In the genomic region with DNA sequence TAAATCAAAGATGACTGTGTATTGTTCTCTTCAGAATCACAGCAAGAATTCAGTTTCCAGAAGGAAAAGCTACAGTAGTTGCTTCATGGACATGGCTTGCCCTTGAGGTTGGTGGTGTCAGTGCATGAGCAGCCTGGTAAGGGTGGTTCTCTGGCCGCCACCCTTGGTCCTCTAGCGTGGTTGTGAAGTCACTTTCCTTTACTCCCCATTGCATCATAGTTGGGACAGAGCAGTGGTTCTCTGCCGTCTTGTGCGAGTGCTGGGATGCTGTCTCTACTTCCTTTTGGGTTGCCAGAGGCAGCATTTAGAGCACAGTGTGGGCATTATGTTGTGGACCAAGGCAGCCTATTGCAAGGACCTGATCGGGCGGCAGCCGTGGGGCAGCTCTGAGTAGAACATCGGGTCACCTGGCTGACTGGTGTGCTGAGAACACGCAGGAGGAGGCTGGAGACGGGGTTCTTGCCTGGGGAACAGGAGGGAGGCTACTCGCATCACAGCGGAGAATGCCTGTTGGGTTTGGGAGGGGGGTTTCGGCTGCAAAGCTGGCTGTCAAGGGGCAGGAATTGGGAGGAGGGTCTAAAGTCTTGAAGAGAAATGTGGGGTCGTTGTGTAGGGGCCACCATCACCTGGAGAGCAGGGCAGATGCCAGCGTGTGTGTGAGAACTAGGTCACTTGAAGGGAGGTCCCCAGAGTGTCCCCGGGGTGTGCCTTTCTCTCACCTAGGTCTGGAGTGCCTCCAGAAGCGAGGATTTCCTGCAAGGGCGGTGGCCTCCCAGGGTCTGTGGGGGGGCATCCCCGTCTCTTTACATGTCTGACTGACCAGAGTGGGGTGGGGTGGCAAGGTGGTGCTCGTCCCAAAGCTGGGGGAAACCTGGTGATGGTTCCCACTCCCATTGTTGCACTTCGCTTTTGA, we compare ENCODE assay signal across 9 cellular contexts. TPM values are rescaled to one million over a fixed set of nuclear protein-coding genes. Genes with fewer than 3 reads are reported as not detected.
DNase-seq lines count a peak whose midpoint lies in the region; ATAC-seq and TF ChIP-seq lines count a peak whose summit lies in the region.
"Had no signal": no experiment of that assay in that cellular context is flagged by ENCODE, and none has a peak within 500 bp of the region (broad histone marks: within the 10 kb centered on the region; RNA-seq: fewer than 3 reads in every experiment).

No MANE protein-coding gene starts in this region.

- POLR2A ChIA-PET in activated naive CD8-positive, alpha-beta T cell treated with anti-CD3 and anti-CD28 coated beads, Interleukin-2, amount 10 ng/mL, durations not matched to agents 7 days and 5 days (lab: Charles Lee) = interaction anchor here (0.6 kb wide), 1 partner anchor 318 kb away, joined by 7 read pairs; a partner anchor contains a TSS

- peak overlapping the region; percentile 74 for H3K27ac Mint-ChIP-seq in activated naive CD8-positive, alpha-beta T cell treated with anti-CD3 and anti-CD28 coated beads, Interleukin-2, amount 10 ng/mL, durations not matched to agents 7 days and 5 days

- H3K27ac ChIP-seq in upper lobe of left lung = peak overlapping the region; percentile 73 to 100 (median 88)

- peaks cover 0 to 12% (median 7%) of the 10 kb centered on the region in 4 donors for H3K36me3 ChIP-seq in upper lobe of left lung

- intact Hi-C loops in Right ventricle myocardium superior (cut with DNase I) = no loop called here
- intact Hi-C loops in Right ventricle myocardium inferior (cut with DNase I) = loop anchor here (10.0 kb wide), 1 partner anchor 324 kb away; no protein-coding TSS in a partner anchor

- H3K4me1 ChIP-seq in upper lobe of left lung = peaks cover 91 to 100% (median 94%) of the 10 kb centered on the region in 4 donors

- no peak for TF ChIP-seq CTCF in upper lobe of left lung (IDR thresholded peaks at IDR 0.05)

- no peak for TF ChIP-seq POLR2A in upper lobe of left lung (IDR thresholded peaks at IDR 0.05)

- peaks cover 6% of the 10 kb centered on the region for H3K9me3 Mint-ChIP-seq in activated naive CD8-positive, alpha-beta T cell treated with anti-CD3 and anti-CD28 coated beads, Interleukin-2, amount 10 ng/mL, durations not matched to agents 7 days and 5 days

- H3K27me3 Mint-ChIP-seq in activated naive CD8-positive, alpha-beta T cell treated with anti-CD3 and anti-CD28 coated beads, Interleukin-2, amount 10 ng/mL, durations not matched to agents 7 days and 5 days = no peaks in the 10 kb centered on the region

- no peaks in the 10 kb centered on the region for H3K9me3 ChIP-seq in upper lobe of left lung

- peak overlapping the region; percentile 42 for H3K4me3 Mint-ChIP-seq in activated naive CD8-positive, alpha-beta T cell treated with anti-CD3 and anti-CD28 coated beads, Interleukin-2, amount 10 ng/mL, durations not matched to agents 7 days and 5 days

- ATAC-seq in Right ventricle myocardium superior (ENCODE audit: poor library complexity) (no peak), Right ventricle myocardium inferior (no peak), upper lobe of left lung (ENCODE audit: low FRiP score in 2 of 2) (peak; percentile 6 to 49), GM19351 (IDR thresholded peaks at IDR 0.05; ENCODE audit: unreplicated experiment) (no peak), HG02798 (IDR thresholded peaks at IDR 0.05; ENCODE audit: poor library complexity, unreplicated experiment) (no peak)
- no peak for ATAC-seq in activated naive CD8-positive, alpha-beta T cell treated with anti-CD3 and anti-CD28 coated beads, Interleukin-2, amount 10 ng/mL, durations not matched to agents 7 days and 5 days (ENCODE audit: low read depth)

- peaks cover 57% of the 10 kb centered on the region for H3K4me1 Mint-ChIP-seq in activated naive CD8-positive, alpha-beta T cell treated with anti-CD3 and anti-CD28 coated beads, Interleukin-2, amount 10 ng/mL, durations not matched to agents 7 days and 5 days

- TF ChIP-seq EP300 in upper lobe of left lung (IDR thresholded peaks at IDR 0.05) = peak in 1 of 4 donors; percentile 4

- peak overlapping the region in 1 of 4 donors; percentile 23 for H3K4me3 ChIP-seq in upper lobe of left lung

- DNase-seq in Right ventricle myocardium superior (peak; percentile 41), Right ventricle myocardium inferior (ENCODE audit: missing footprints) (no peak), iris pigment epithelial cell (ENCODE audit: low read depth) (peak; percentile 12), upper lobe of left lung (peak; percentile 26 to 70), dedifferentiated amniotic fluid mesenchymal stem cell (ENCODE audit: extremely low spot score) (no peak)
- DNase-seq in activated naive CD8-positive, alpha-beta T cell treated with anti-CD3 and anti-CD28 coated beads, Interleukin-2, amount 10 ng/mL, durations not matched to agents 7 days and 5 days = no peak
- DNase-seq: Karpas-422 had no signal

- no peaks in the 10 kb centered on the region for H3K27me3 ChIP-seq in upper lobe of left lung

- H3K36me3 Mint-ChIP-seq in activated naive CD8-positive, alpha-beta T cell treated with anti-CD3 and anti-CD28 coated beads, Interleukin-2, amount 10 ng/mL, durations not matched to agents 7 days and 5 days = peaks cover 44% of the 10 kb centered on the region

- WGBS in upper lobe of left lung, 2 donors = 64% methylated on average over 19 to 21 of the region's 21 CpGs

RNA-seq across cellular contexts. Expression of a gene that starts 6.3 kb away (rescaled TPM):
- total RNA-seq in Right ventricle myocardium superior = 251 TPM
- 281 TPM for total RNA-seq in Right ventricle myocardium inferior
- 100 to 1,000 TPM; 266 to 284 TPM for total RNA-seq in activated naive CD8-positive, alpha-beta T cell treated with anti-CD3 and anti-CD28 coated beads, Interleukin-2, amount 10 ng/mL, durations not matched to agents 7 days and 5 days
- 100 to 1,000 TPM; 157 to 487 (median 374) TPM for total RNA-seq in upper lobe of left lung

RNA-seq across cellular contexts. Expression of a gene that starts 14.3 kb away (rescaled TPM):
- total RNA-seq in Right ventricle myocardium superior (7.3 TPM), Right ventricle myocardium inferior (6.0 TPM), upper lobe of left lung (10 to 100 TPM; 12.8 to 34.6 (median 17.8) TPM)
- total RNA-seq in activated naive CD8-positive, alpha-beta T cell treated with anti-CD3 and anti-CD28 coated beads, Interleukin-2, amount 10 ng/mL, durations not matched to agents 7 days and 5 days = 10 to 100 TPM; 25.2 to 29.2 TPM

RNA-seq across cellular contexts. Expression of a gene that starts 20.3 kb away (rescaled TPM):
- total RNA-seq in Right ventricle myocardium superior = 65.6 TPM
- total RNA-seq in Right ventricle myocardium inferior = 57.0 TPM
- total RNA-seq in activated naive CD8-positive, alpha-beta T cell treated with anti-CD3 and anti-CD28 coated beads, Interleukin-2, amount 10 ng/mL, durations not matched to agents 7 days and 5 days = 10 to 100 TPM; 53.6 to 53.7 TPM
- 100 to 1,000 TPM in 1 of 6 donors, 10 to 100 TPM in 5; 42.4 to 161 (median 60.1) TPM for total RNA-seq in upper lobe of left lung

RNA-seq across cellular contexts. Expression of a gene that starts 51.2 kb away (rescaled TPM):
- total RNA-seq in Right ventricle myocardium superior (143 TPM), Right ventricle myocardium inferior (162 TPM), upper lobe of left lung (100 to 1,000 TPM; 198 to 385 (median 269) TPM)
- 100 to 1,000 TPM; 289 to 327 TPM for total RNA-seq in activated naive CD8-positive, alpha-beta T cell treated with anti-CD3 and anti-CD28 coated beads, Interleukin-2, amount 10 ng/mL, durations not matched to agents 7 days and 5 days

Comparison
In these comparisons a context has a peak if more than half of its experiments do, and no peak if none do; other contexts are left out.
1. DNase-seq: peak in Right ventricle myocardium superior (single experiment), iris pigment epithelial cell (single experiment) and upper lobe of left lung (2 of 2); none in Right ventricle myocardium inferior (single experiment), activated naive CD8-positive, alpha-beta T cell treated with anti-CD3 and anti-CD28 coated beads, Interleukin-2, amount 10 ng/mL, durations not matched to agents 7 days and 5 days (single experiment) and dedifferentiated amniotic fluid mesenchymal stem cell (single experiment).
2. ATAC-seq: peak in upper lobe of left lung (2 of 2); none in Right ventricle myocardium superior (single experiment), Right ventricle myocardium inferior (single experiment), activated naive CD8-positive, alpha-beta T cell treated with anti-CD3 and anti-CD28 coated beads, Interleukin-2, amount 10 ng/mL, durations not matched to agents 7 days and 5 days (single experiment), GM19351 (single experiment) and HG02798 (single experiment).